1 cellular context compared by ENCODE assay signal in the genomic region with DNA sequence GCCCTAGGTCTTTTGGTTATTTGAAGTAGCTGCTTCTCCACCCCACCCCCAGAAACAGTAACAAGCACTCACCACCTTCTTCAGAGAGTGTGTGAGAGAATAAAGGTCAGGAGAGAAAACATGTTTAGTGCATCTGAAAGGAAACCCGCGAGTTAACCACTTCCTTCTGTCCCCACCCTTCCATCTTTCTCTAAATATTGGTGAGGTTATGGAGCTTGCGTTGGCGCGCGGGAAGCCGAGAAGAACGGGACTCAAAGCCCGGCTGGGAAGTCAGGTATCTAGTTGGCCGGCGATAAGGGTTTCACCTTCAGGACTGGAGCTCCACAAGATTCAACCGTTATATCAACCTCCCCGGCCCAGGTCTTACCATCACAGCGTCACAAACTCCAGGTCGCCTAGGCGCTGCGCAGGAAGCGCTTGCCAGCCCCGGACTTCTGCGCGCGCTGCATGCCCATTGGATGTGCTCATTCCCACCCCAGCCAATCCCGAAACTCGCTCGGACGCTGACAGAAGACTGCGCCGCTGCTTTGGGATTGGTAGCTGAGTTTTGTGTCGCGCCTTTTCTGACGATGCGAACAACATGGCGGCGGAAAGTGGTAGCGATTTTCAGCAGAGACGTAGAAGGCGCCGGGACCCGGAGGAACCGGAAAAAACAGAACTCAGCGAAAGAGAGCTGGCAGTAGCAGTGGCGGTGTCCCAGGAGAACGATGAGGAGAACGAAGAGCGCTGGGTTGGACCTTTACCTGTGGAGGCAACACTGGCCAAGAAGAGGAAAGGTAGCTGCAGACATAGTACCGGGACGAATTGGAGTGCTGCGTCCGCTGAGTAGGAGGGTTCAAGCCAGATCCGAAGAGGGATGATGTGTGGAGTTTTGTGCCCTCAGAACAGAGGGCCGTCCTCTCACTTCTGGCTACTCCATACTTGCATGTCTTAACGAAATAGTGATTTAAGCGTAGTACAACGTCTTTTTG.
A peak's percentile ranks its signal among the peaks of the same experiment; 100 is the strongest.
TF ChIP-seq lines count a peak whose summit lies in the region.

A gene with protein sequence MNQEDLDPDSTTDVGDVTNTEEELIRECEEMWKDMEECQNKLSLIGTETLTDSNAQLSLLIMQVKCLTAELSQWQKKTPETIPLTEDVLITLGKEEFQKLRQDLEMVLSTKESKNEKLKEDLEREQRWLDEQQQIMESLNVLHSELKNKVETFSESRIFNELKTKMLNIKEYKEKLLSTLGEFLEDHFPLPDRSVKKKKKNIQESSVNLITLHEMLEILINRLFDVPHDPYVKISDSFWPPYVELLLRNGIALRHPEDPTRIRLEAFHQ (minus strand): TSS at position 438 of the 971 bp plus-strand sequence. CDS start 8,261 bp downstream, outside the sequence.
A gene (plus strand): TSS at position 566 of the 971 bp plus-strand sequence. CDS start 15 bp downstream, at position 581.

TF ChIP-seq in HepG2, 621 proteins besides CTCF, POLR2A, EP300 and RAD21 (continued from another document and continues in another):
- TF ChIP-seq SOX6 (IDR thresholded peaks at IDR 0.05) (no peak), SOX6 (CRISPR knock-in tag; IDR thresholded peaks at IDR 0.05) (peak; percentile 28; the same call in 1 of the 2 replicates), KLF15 (CRISPR knock-in tag; IDR thresholded peaks at IDR 0.05; ENCODE audit: borderline replicate concordance) (no peak), HNF4G (IDR thresholded peaks at IDR 0.05; ENCODE audit: borderline replicate concordance, low read depth, low read length) (no peak), HNF4G (CRISPR knock-in tag; IDR thresholded peaks at IDR 0.05; ENCODE audit: borderline replicate concordance, low read depth) (peak; percentile 36; the same call in 1 of the 2 replicates), NFE2L1 (CRISPR knock-in tag; IDR thresholded peaks at IDR 0.05; ENCODE audit: borderline replicate concordance) (no peak), KAT2B (IDR thresholded peaks at IDR 0.05; ENCODE audit: borderline replicate concordance, low read depth, low read length) (no peak), CBX1 (IDR thresholded peaks at IDR 0.05; ENCODE audit: low read depth) (no peak), HNRNPL (IDR thresholded peaks at IDR 0.05; ENCODE audit: low read depth, low read length) (no peak), SIN3B (IDR thresholded peaks at IDR 0.05; ENCODE audit: low read length) (peak; percentile 100), RBAK (CRISPR knock-in tag; IDR thresholded peaks at IDR 0.05) (no peak), JUN (CRISPR knock-in tag; IDR thresholded peaks at IDR 0.05) (no peak), ZNF205 (CRISPR knock-in tag; IDR thresholded peaks at IDR 0.05) (peak; percentile 36; the same call in 1 of the 2 replicates), ARHGAP35 (CRISPR knock-in tag; IDR thresholded peaks at IDR 0.05; ENCODE audit: borderline replicate concordance) (peak; percentile 30; the same call in 1 of the 2 replicates), ZNF326 (CRISPR knock-in tag; IDR thresholded peaks at IDR 0.05; ENCODE audit: borderline replicate concordance) (no peak), XRCC5 (optimal IDR thresholded peaks at IDR 0.05; ENCODE audit: low read length) (peak; percentile 61), SALL2 (CRISPR knock-in tag; IDR thresholded peaks at IDR 0.05) (peak; percentile 74; the same call in 1 of the 2 replicates), TBL1XR1 (IDR thresholded peaks at IDR 0.05; ENCODE audit: borderline replicate concordance, low read length, partially characterized antibody) (peak; percentile 16), HDAC2 (CRISPR knock-in tag; IDR thresholded peaks at IDR 0.05) (peak; percentile 77), GLI4 (CRISPR knock-in tag; IDR thresholded peaks at IDR 0.05; ENCODE audit: borderline replicate concordance) (no peak), ZNF296 (CRISPR knock-in tag; conservative IDR thresholded peaks at IDR 0.05) (no peak), ZNF33B (CRISPR knock-in tag; IDR thresholded peaks at IDR 0.05) (peak; percentile 81; the same call in 1 of the 2 replicates), ATRX (CRISPR knock-in tag; IDR thresholded peaks at IDR 0.05; ENCODE audit: borderline replicate concordance) (no peak), KMT2A (CRISPR knock-in tag; IDR thresholded peaks at IDR 0.05) (peak; percentile 99), NFRKB (IDR thresholded peaks at IDR 0.05) (peak; percentile 95), NFE2 (CRISPR knock-in tag; IDR thresholded peaks at IDR 0.05) (no peak), ZSCAN30 (CRISPR knock-in tag; IDR thresholded peaks at IDR 0.05) (0 out of 2 replicates have a peak, but pooled peaks have one; percentile 86), MTF1 (CRISPR knock-in tag; IDR thresholded peaks at IDR 0.05) (no peak), HIVEP1 (CRISPR knock-in tag; IDR thresholded peaks at IDR 0.05) (no peak; the same call in 1 of the 2 replicates), CC2D1A (CRISPR knock-in tag; IDR thresholded peaks at IDR 0.05) (0 out of 2 replicates have a peak, but pooled peaks have one; percentile 74), ZNF777 (CRISPR knock-in tag; IDR thresholded peaks at IDR 0.05) (no peak), JUND (CRISPR knock-in tag; IDR thresholded peaks at IDR 0.05) (peak; percentile 60; the same call in 1 of the 2 replicates), MXD4 (CRISPR knock-in tag; IDR thresholded peaks at IDR 0.05) (peak; percentile 78; the same call in 1 of the 2 replicates), ZBTB38 (CRISPR knock-in tag; IDR thresholded peaks at IDR 0.05) (peak; percentile 33; the same call in 1 of the 2 replicates)
- TF ChIP-seq, protein P1, sequence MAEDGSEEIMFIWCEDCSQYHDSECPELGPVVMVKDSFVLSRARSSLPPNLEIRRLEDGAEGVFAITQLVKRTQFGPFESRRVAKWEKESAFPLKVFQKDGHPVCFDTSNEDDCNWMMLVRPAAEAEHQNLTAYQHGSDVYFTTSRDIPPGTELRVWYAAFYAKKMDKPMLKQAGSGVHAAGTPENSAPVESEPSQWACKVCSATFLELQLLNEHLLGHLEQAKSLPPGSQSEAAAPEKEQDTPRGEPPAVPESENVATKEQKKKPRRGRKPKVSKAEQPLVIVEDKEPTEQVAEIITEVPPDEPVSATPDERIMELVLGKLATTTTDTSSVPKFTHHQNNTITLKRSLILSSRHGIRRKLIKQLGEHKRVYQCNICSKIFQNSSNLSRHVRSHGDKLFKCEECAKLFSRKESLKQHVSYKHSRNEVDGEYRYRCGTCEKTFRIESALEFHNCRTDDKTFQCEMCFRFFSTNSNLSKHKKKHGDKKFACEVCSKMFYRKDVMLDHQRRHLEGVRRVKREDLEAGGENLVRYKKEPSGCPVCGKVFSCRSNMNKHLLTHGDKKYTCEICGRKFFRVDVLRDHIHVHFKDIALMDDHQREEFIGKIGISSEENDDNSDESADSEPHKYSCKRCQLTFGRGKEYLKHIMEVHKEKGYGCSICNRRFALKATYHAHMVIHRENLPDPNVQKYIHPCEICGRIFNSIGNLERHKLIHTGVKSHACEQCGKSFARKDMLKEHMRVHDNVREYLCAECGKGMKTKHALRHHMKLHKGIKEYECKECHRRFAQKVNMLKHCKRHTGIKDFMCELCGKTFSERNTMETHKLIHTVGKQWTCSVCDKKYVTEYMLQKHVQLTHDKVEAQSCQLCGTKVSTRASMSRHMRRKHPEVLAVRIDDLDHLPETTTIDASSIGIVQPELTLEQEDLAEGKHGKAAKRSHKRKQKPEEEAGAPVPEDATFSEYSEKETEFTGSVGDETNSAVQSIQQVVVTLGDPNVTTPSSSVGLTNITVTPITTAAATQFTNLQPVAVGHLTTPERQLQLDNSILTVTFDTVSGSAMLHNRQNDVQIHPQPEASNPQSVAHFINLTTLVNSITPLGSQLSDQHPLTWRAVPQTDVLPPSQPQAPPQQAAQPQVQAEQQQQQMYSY (CRISPR knock-in tag; IDR thresholded peaks at IDR 0.05): 0 out of 2 replicates have a peak, but pooled peaks have one; percentile 15
- TF ChIP-seq, protein P2, sequence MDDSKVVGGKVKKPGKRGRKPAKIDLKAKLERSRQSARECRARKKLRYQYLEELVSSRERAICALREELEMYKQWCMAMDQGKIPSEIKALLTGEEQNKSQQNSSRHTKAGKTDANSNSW (CRISPR knock-in tag; IDR thresholded peaks at IDR 0.05; ENCODE audit: borderline replicate concordance): no peak
- TF ChIP-seq, protein P3, sequence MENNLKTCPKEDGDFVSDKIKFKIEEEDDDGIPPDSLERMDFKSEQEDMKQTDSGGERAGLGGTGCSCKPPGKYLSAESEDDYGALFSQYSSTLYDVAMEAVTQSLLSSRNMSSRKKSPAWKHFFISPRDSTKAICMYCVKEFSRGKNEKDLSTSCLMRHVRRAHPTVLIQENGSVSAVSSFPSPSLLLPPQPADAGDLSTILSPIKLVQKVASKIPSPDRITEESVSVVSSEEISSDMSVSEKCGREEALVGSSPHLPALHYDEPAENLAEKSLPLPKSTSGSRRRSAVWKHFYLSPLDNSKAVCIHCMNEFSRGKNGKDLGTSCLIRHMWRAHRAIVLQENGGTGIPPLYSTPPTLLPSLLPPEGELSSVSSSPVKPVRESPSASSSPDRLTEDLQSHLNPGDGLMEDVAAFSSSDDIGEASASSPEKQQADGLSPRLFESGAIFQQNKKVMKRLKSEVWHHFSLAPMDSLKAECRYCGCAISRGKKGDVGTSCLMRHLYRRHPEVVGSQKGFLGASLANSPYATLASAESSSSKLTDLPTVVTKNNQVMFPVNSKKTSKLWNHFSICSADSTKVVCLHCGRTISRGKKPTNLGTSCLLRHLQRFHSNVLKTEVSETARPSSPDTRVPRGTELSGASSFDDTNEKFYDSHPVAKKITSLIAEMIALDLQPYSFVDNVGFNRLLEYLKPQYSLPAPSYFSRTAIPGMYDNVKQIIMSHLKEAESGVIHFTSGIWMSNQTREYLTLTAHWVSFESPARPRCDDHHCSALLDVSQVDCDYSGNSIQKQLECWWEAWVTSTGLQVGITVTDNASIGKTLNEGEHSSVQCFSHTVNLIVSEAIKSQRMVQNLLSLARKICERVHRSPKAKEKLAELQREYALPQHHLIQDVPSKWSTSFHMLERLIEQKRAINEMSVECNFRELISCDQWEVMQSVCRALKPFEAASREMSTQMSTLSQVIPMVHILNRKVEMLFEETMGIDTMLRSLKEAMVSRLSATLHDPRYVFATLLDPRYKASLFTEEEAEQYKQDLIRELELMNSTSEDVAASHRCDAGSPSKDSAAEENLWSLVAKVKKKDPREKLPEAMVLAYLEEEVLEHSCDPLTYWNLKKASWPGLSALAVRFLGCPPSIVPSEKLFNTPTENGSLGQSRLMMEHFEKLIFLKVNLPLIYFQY (CRISPR knock-in tag; IDR thresholded peaks at IDR 0.05; ENCODE audit: borderline replicate concordance): no peak
- TF ChIP-seq, protein P4, sequence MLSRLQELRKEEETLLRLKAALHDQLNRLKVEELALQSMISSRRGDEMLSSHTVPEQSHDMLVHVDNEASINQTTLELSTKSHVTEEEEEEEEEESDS (CRISPR knock-in tag; IDR thresholded peaks at IDR 0.05; ENCODE audit: borderline replicate concordance): no peak
- TF ChIP-seq, protein P5, sequence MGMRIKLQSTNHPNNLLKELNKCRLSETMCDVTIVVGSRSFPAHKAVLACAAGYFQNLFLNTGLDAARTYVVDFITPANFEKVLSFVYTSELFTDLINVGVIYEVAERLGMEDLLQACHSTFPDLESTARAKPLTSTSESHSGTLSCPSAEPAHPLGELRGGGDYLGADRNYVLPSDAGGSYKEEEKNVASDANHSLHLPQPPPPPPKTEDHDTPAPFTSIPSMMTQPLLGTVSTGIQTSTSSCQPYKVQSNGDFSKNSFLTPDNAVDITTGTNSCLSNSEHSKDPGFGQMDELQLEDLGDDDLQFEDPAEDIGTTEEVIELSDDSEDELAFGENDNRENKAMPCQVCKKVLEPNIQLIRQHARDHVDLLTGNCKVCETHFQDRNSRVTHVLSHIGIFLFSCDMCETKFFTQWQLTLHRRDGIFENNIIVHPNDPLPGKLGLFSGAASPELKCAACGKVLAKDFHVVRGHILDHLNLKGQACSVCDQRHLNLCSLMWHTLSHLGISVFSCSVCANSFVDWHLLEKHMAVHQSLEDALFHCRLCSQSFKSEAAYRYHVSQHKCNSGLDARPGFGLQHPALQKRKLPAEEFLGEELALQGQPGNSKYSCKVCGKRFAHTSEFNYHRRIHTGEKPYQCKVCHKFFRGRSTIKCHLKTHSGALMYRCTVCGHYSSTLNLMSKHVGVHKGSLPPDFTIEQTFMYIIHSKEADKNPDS (CRISPR knock-in tag; IDR thresholded peaks at IDR 0.05): no peak
- TF ChIP-seq, protein P6, sequence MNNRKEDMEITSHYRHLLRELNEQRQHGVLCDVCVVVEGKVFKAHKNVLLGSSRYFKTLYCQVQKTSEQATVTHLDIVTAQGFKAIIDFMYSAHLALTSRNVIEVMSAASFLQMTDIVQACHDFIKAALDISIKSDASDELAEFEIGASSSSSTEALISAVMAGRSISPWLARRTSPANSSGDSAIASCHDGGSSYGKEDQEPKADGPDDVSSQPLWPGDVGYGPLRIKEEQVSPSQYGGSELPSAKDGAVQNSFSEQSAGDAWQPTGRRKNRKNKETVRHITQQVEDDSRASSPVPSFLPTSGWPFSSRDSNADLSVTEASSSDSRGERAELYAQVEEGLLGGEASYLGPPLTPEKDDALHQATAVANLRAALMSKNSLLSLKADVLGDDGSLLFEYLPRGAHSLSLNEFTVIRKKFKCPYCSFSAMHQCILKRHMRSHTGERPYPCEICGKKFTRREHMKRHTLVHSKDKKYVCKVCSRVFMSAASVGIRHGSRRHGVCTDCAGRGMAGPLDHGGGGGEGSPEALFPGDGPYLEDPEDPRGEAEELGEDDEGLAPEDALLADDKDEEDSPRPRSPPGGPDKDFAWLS (CRISPR knock-in tag; IDR thresholded peaks at IDR 0.05; ENCODE audit: borderline replicate concordance): no peak
- TF ChIP-seq, protein P7, sequence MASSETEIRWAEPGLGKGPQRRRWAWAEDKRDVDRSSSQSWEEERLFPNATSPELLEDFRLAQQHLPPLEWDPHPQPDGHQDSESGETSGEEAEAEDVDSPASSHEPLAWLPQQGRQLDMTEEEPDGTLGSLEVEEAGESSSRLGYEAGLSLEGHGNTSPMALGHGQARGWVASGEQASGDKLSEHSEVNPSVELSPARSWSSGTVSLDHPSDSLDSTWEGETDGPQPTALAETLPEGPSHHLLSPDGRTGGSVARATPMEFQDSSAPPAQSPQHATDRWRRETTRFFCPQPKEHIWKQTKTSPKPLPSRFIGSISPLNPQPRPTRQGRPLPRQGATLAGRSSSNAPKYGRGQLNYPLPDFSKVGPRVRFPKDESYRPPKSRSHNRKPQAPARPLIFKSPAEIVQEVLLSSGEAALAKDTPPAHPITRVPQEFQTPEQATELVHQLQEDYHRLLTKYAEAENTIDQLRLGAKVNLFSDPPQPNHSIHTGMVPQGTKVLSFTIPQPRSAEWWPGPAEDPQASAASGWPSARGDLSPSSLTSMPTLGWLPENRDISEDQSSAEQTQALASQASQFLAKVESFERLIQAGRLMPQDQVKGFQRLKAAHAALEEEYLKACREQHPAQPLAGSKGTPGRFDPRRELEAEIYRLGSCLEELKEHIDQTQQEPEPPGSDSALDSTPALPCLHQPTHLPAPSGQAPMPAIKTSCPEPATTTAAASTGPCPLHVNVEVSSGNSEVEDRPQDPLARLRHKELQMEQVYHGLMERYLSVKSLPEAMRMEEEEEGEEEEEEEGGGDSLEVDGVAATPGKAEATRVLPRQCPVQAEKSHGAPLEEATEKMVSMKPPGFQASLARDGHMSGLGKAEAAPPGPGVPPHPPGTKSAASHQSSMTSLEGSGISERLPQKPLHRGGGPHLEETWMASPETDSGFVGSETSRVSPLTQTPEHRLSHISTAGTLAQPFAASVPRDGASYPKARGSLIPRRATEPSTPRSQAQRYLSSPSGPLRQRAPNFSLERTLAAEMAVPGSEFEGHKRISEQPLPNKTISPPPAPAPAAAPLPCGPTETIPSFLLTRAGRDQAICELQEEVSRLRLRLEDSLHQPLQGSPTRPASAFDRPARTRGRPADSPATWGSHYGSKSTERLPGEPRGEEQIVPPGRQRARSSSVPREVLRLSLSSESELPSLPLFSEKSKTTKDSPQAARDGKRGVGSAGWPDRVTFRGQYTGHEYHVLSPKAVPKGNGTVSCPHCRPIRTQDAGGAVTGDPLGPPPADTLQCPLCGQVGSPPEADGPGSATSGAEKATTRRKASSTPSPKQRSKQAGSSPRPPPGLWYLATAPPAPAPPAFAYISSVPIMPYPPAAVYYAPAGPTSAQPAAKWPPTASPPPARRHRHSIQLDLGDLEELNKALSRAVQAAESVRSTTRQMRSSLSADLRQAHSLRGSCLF (CRISPR knock-in tag; IDR thresholded peaks at IDR 0.05; ENCODE audit: borderline replicate concordance): peak; percentile 84; the same call in 1 of the 2 replicates
